Comparison of ENCODE assay signal across 8 cellular contexts in genomic region chr1:167043752-167044488, GRCh38. TPM values are rescaled to one million over a fixed set of nuclear protein-coding genes. Genes with fewer than 3 reads are reported as not detected.
DNase-seq lines count a peak whose midpoint lies in the region; ATAC-seq and TF ChIP-seq lines count a peak whose summit lies in the region.

No MANE protein-coding gene starts in this region.

- TF ChIP-seq CTCF in RWPE1 (conservative IDR thresholded peaks at IDR 0.05; ENCODE audit: low read depth) = no peak
- no peak for TF ChIP-seq CTCF in gastrocnemius medialis (IDR thresholded peaks at IDR 0.05 in 4 of 5, conservative IDR thresholded peaks at IDR 0.05 in 1 of 5)

- CTCF ChIA-PET in RWPE1 (lab: Yijun Ruan, JAX) = interaction anchor here (0.6 to 1.2 kb wide), 3 partner anchors 10 to 499 kb away, joined by 3 to 5 read pairs (median 3); no protein-coding TSS in a partner anchor

- intact Hi-C loops in left cardiac atrium (cut with DNase I) (no loop called here), gastrocnemius medialis (cut with DNase I; ENCODE audit: low total_unique reads) (no loop called here)

- H3K27me3 ChIP-seq in gastrocnemius medialis = peaks cover 0 to 2% (median 0%) of the 10 kb centered on the region in 3 donors

- no peaks in the 10 kb centered on the region for H3K36me3 ChIP-seq in KOPT-K1 (ENCODE audit: insufficient read depth, low read length)
- H3K36me3 ChIP-seq in gastrocnemius medialis = no peaks in the 10 kb centered on the region

- peak overlapping the region; percentile 44 to 56 (median 48) for H3K4me3 ChIP-seq in gastrocnemius medialis

- H3K9me3 ChIP-seq in KOPT-K1 (ENCODE audit: insufficient read depth, low read length, poor library complexity, severe bottlenecking) (no peaks in the 10 kb centered on the region), gastrocnemius medialis (no peaks in the 10 kb centered on the region)

- TF ChIP-seq POLR2A in gastrocnemius medialis (IDR thresholded peaks at IDR 0.05) = no peak

- H3K4me1 ChIP-seq in gastrocnemius medialis = peaks cover 0 to 6% of the 10 kb centered on the region in 2 donors

- DNase-seq in DMS153 (lab: John Stamatoyannopoulos, UW) (peak; percentile 95), RWPE1 (ENCODE audit: low spot score) (peak; percentile 56), left cardiac atrium (peak; percentile 63), gastrocnemius medialis (peak in 1 of 2 donors; percentile 33), epidermal melanocyte (ENCODE audit: insufficient read length, low spot score) (no peak)
- peak; percentile 27 for DNase-seq in activated gamma-delta T cell treated with anti-CD3 and anti-CD28 coated beads, Interleukin-2, amount 50 U/mL, for 16 hours (ENCODE audit: low read depth)

- POLR2A ChIA-PET in RWPE1 (lab: Yijun Ruan, JAX; ENCODE audit: low non-redundant PET) = no interaction called here

- H3K27ac ChIP-seq in KOPT-K1 (ENCODE audit: low read depth, low read length, poor library complexity, severe bottlenecking) (peak overlapping the region; percentile 70), RWPE1 (no peak overlapping the region), gastrocnemius medialis (no peak overlapping the region)

- peak; percentile 94 for ATAC-seq in GM21528 (IDR thresholded peaks at IDR 0.05; ENCODE audit: low FRiP score, unreplicated experiment)
- ATAC-seq in left cardiac atrium = peak; percentile 83 to 99
- peak; percentile 42 to 70 for ATAC-seq in gastrocnemius medialis

- in situ Hi-C loops in gastrocnemius medialis (cut with MboI; ENCODE audit: low sequenced_read_pairs in 4 of 4) = no loop called here

RNA-seq across cellular contexts. Expression of gene GPA33, which starts 46.3 kb away (rescaled TPM):
- total RNA-seq in left cardiac atrium = under 1 TPM; 0.31 to 0.32 TPM
- total RNA-seq in gastrocnemius medialis = 1 to 10 TPM in 1 of 4 donors, not detected in 3; 1.9 TPM

RNA-seq across cellular contexts. Expression of gene STYXL2, which starts 50.0 kb away (rescaled TPM):
- 10 to 100 TPM; 80.0 to 87.4 TPM for total RNA-seq in left cardiac atrium
- total RNA-seq in gastrocnemius medialis = 100 to 1,000 TPM in 1 of 4 donors, 10 to 100 TPM in 3; 63.7 to 159 (median 89.1) TPM

RNA-seq across cellular contexts. Expression of gene MAEL, which starts 54.8 kb away (rescaled TPM):
- total RNA-seq in left cardiac atrium (1 to 10 TPM; 2.9 to 5.8 TPM), gastrocnemius medialis (not detected)
